ENCODE assay signal across 8 cellular contexts in genomic region chr1:193059282-193060225, GRCh38. TPM values are rescaled to one million over a fixed set of nuclear protein-coding genes. Genes with fewer than 3 reads are reported as not detected.
DNase-seq lines count a peak whose midpoint lies in the region; ATAC-seq and TF ChIP-seq lines count a peak whose summit lies in the region.

Gene RO60 (plus strand): TSS chr1:193059612. CDS start chr1:193069055, 9,443 bp downstream.
Gene UCHL5 (minus strand): TSS chr1:193059360. CDS start chr1:193059260, 100 bp downstream.

- H3K9me3 Mint-ChIP-seq in T-helper 1 cell treated with Interleukin-12 subunit alpha and Interleukin-12 subunit beta and Interleukin-4 antibody, amounts not matched to agents 30 μg/mL and 1 μg/mL, for 36 hours = no peaks in the 10 kb centered on the region
- no peaks in the 10 kb centered on the region for H3K9me3 Mint-ChIP-seq in progenitor cell of endocrine pancreas (ENCODE audit: low read depth)

- intact Hi-C loops in left cardiac atrium (cut with DNase I) = loop anchor here in 1 of 2 donors (5.0 kb wide), 2 partner anchors 43 to 63 kb away; partner anchors contain the start of gene CDC73

- H3K27ac Mint-ChIP-seq in T-helper 1 cell treated with Interleukin-12 subunit alpha and Interleukin-12 subunit beta and Interleukin-4 antibody, amounts not matched to agents 30 μg/mL and 1 μg/mL, for 36 hours = peak within 1 kb of the TSS; percentile 100
- H3K27ac Mint-ChIP-seq in progenitor cell of endocrine pancreas = peak within 1 kb of the TSS; percentile 98

- H3K36me3 Mint-ChIP-seq in T-helper 1 cell treated with Interleukin-12 subunit alpha and Interleukin-12 subunit beta and Interleukin-4 antibody, amounts not matched to agents 30 μg/mL and 1 μg/mL, for 36 hours (ENCODE audit: low read depth) = peaks cover 12% of the 10 kb centered on the region
- peaks cover 5% of the 10 kb centered on the region for H3K36me3 Mint-ChIP-seq in progenitor cell of endocrine pancreas (ENCODE audit: insufficient read depth)

- no peaks in the 10 kb centered on the region for H3K27me3 Mint-ChIP-seq in T-helper 1 cell treated with Interleukin-12 subunit alpha and Interleukin-12 subunit beta and Interleukin-4 antibody, amounts not matched to agents 30 μg/mL and 1 μg/mL, for 36 hours (ENCODE audit: low read depth)
- no peaks in the 10 kb centered on the region for H3K27me3 Mint-ChIP-seq in progenitor cell of endocrine pancreas

- in situ Hi-C loops in GM13977 (cut with MboI; ENCODE audit: low pct_unique_long_range_greater_than_20kb, low sequenced_read_pairs, unreplicated experiment) = no loop called here

- DNase-seq in GM13977 (ENCODE audit: low spot score) (peak; percentile 88), NCI-H1694 (lab: John Stamatoyannopoulos, UW) (peak; percentile 96), amniotic stem cell (lab: John Stamatoyannopoulos, UW) (peak; percentile 96), left cardiac atrium (peak; percentile 97), progenitor cell of endocrine pancreas (ENCODE audit: low spot score, unreplicated experiment) (peak; percentile 84), ureter (ENCODE audit: low spot score) (peak; percentile 97)

- TF ChIP-seq CTCF in GM13977 (IDR thresholded peaks at IDR 0.05; ENCODE audit: extremely low read depth, insufficient read depth, missing control alignments) (peak; percentile 22), progenitor cell of endocrine pancreas (IDR thresholded peaks at IDR 0.05; ENCODE audit: unreplicated experiment) (no peak)

- H3K4me3 Mint-ChIP-seq in T-helper 1 cell treated with Interleukin-12 subunit alpha and Interleukin-12 subunit beta and Interleukin-4 antibody, amounts not matched to agents 30 μg/mL and 1 μg/mL, for 36 hours = peak within 1 kb of the TSS; percentile 100
- peak within 1 kb of the TSS; percentile 99 for H3K4me3 Mint-ChIP-seq in progenitor cell of endocrine pancreas (ENCODE audit: low read depth)

- ATAC-seq in HG02884 (IDR thresholded peaks at IDR 0.05; ENCODE audit: unreplicated experiment) (peak; percentile 91), left cardiac atrium (peak; percentile 97)

- peaks cover 52% of the 10 kb centered on the region for H3K4me1 Mint-ChIP-seq in T-helper 1 cell treated with Interleukin-12 subunit alpha and Interleukin-12 subunit beta and Interleukin-4 antibody, amounts not matched to agents 30 μg/mL and 1 μg/mL, for 36 hours (ENCODE audit: low read depth)
- peaks cover 22% of the 10 kb centered on the region for H3K4me1 Mint-ChIP-seq in progenitor cell of endocrine pancreas (ENCODE audit: low read depth)

RNA-seq across cellular contexts. Expression of gene RO60, which starts in this region (rescaled TPM):
- total RNA-seq in left cardiac atrium (10 to 100 TPM; 51.7 to 58.2 TPM), progenitor cell of endocrine pancreas (87.8 and 92.4 TPM in 2 replicates), ureter (62.4 TPM)

RNA-seq across cellular contexts. Expression of gene UCHL5, which starts in this region (rescaled TPM):
- 10 to 100 TPM; 28.1 to 33.6 TPM for total RNA-seq in left cardiac atrium
- total RNA-seq in progenitor cell of endocrine pancreas = 25.3 and 28.5 TPM in 2 replicates
- total RNA-seq in ureter = 34.6 TPM

Comparison
In these comparisons a context has a peak if more than half of its experiments do, and no peak if none do; other contexts are left out.
1. Peak in every context shown above with its lines: DNase-seq and ATAC-seq.